ENCODE assay signal across 9 cellular contexts in genomic region chr11:2302844-2303626, GRCh38. TPM values are rescaled to one million over a fixed set of nuclear protein-coding genes. Genes with fewer than 3 reads are reported as not detected.
DNase-seq lines count a peak whose midpoint lies in the region; ATAC-seq and TF ChIP-seq lines count a peak whose summit lies in the region.
"Had no signal": no experiment of that assay in that cellular context is flagged by ENCODE, and none has a peak within 500 bp of the region (broad histone marks: within the 10 kb centered on the region; RNA-seq: fewer than 3 reads in every experiment).

No MANE protein-coding gene starts in this region.

- 33 to 35% methylated on average over 19 of the region's 19 CpGs for WGBS in lung, 2 donors
- WGBS in testis, 2 donors, result 64 to 68% methylated on average over 7 to 19 of the region's 19 CpGs

- POLR2A ChIA-PET in activated CD4-positive, alpha-beta T cell treated with anti-CD3 and anti-CD28 coated beads for 36 hours (lab: Charles Lee), result interaction anchor here (0.6 kb wide), 1 partner anchor 75 kb away, joined by 3 read pairs; no protein-coding TSS in a partner anchor

- H3K36me3 Mint-ChIP-seq in activated CD4-positive, alpha-beta T cell treated with anti-CD3 and anti-CD28 coated beads for 36 hours (ENCODE audit: low read depth), result no peaks in the 10 kb centered on the region
- no peaks in the 10 kb centered on the region for H3K36me3 Mint-ChIP-seq in activated naive CD8-positive, alpha-beta T cell treated with anti-CD3 and anti-CD28 coated beads for 36 hours

- peak overlapping the region; percentile 83 for H3K27ac Mint-ChIP-seq in activated CD4-positive, alpha-beta T cell treated with anti-CD3 and anti-CD28 coated beads for 36 hours
- H3K27ac Mint-ChIP-seq in activated naive CD8-positive, alpha-beta T cell treated with anti-CD3 and anti-CD28 coated beads for 36 hours, result peak overlapping the region; percentile 81

- H3K27me3 ChIP-seq in lung (ENCODE audit: control insufficient read depth, insufficient read depth) (no peaks in the 10 kb centered on the region), testis (no peaks in the 10 kb centered on the region)

- no peak overlapping the region for H3K4me3 ChIP-seq in lung
- H3K4me3 ChIP-seq in testis, result no peak overlapping the region
- H3K4me3 ChIP-seq: dorsolateral prefrontal cortex had no signal

- no peak for TF ChIP-seq POLR2A in testis (IDR thresholded peaks at IDR 0.05)

- H3K27ac ChIP-seq in lung (ENCODE audit: low read depth in 1 of 2, low read length in 1 of 2) (peak overlapping the region; percentile 49 to 91), testis (no peak overlapping the region)

- H3K4me3 Mint-ChIP-seq in activated CD4-positive, alpha-beta T cell treated with anti-CD3 and anti-CD28 coated beads for 36 hours, result peak overlapping the region; percentile 81
- peak overlapping the region; percentile 86 for H3K4me3 Mint-ChIP-seq in activated naive CD8-positive, alpha-beta T cell treated with anti-CD3 and anti-CD28 coated beads for 36 hours

- no peaks in the 10 kb centered on the region for H3K27me3 Mint-ChIP-seq in activated CD4-positive, alpha-beta T cell treated with anti-CD3 and anti-CD28 coated beads for 36 hours
- no peaks in the 10 kb centered on the region for H3K27me3 Mint-ChIP-seq in activated naive CD8-positive, alpha-beta T cell treated with anti-CD3 and anti-CD28 coated beads for 36 hours

- CTCF ChIA-PET in activated CD4-positive, alpha-beta T cell treated with anti-CD3 and anti-CD28 coated beads for 36 hours (lab: Charles Lee), result interaction anchor here (0.6 to 6.7 kb wide), 4 partner anchors 85 to 117 kb away, joined by 4 to 102 read pairs (median 4); no protein-coding TSS in a partner anchor

- H3K9me3 Mint-ChIP-seq in activated CD4-positive, alpha-beta T cell treated with anti-CD3 and anti-CD28 coated beads for 36 hours (ENCODE audit: low read depth), result no peaks in the 10 kb centered on the region
- no peaks in the 10 kb centered on the region for H3K9me3 Mint-ChIP-seq in activated naive CD8-positive, alpha-beta T cell treated with anti-CD3 and anti-CD28 coated beads for 36 hours

- peaks cover 11 to 28% of the 10 kb centered on the region in 2 donors for H3K4me1 ChIP-seq in lung (ENCODE audit: control insufficient read depth in 2 of 2, insufficient read depth in 2 of 2, low read length in 2 of 2)
- H3K4me1 ChIP-seq in testis, result peaks cover 49% of the 10 kb centered on the region

- no peak for TF ChIP-seq CTCF in lung (IDR thresholded peaks at IDR 0.05; ENCODE audit: control extremely low read depth, extremely low read depth)
- no peak for TF ChIP-seq CTCF in testis (IDR thresholded peaks at IDR 0.05)

- peak; percentile 27 for ATAC-seq in activated CD4-positive, alpha-beta T cell treated with anti-CD3 and anti-CD28 coated beads for 36 hours
- ATAC-seq in lung (ENCODE audit: insufficient read depth, low FRiP score), result no peak

- H3K4me1 Mint-ChIP-seq in activated CD4-positive, alpha-beta T cell treated with anti-CD3 and anti-CD28 coated beads for 36 hours, result peaks cover 55% of the 10 kb centered on the region
- peaks cover 50% of the 10 kb centered on the region for H3K4me1 Mint-ChIP-seq in activated naive CD8-positive, alpha-beta T cell treated with anti-CD3 and anti-CD28 coated beads for 36 hours

- no peaks in the 10 kb centered on the region for H3K9me3 ChIP-seq in lung (ENCODE audit: control insufficient read depth in 2 of 2, insufficient read depth in 1 of 2, low read length in 1 of 2)
- no peaks in the 10 kb centered on the region for H3K9me3 ChIP-seq in testis

- no peaks in the 10 kb centered on the region for H3K36me3 ChIP-seq in lung (ENCODE audit: control insufficient read depth in 2 of 2, insufficient read depth in 2 of 2, low read length in 2 of 2)
- H3K36me3 ChIP-seq in testis (ENCODE audit: low read depth, missing control alignments), result no peaks in the 10 kb centered on the region

- intact Hi-C loops in activated CD4-positive, alpha-beta T cell treated with anti-CD3 and anti-CD28 coated beads for 36 hours (cut with DNase I, micrococcal nuclease), result loop anchor here in 1 of 2 experiments (1.0 to 2.0 kb wide), 3 partner anchors 34 to 116 kb away; no protein-coding TSS in a partner anchor
- intact Hi-C loops in testis (cut with DNase I; ENCODE audit: low total_unique reads), result no loop called here

- peak; percentile 53 for DNase-seq in activated CD4-positive, alpha-beta T cell treated with anti-CD3 and anti-CD28 coated beads for 36 hours
- no peak for DNase-seq in activated CD4-positive, alpha-beta T cell treated with anti-CD3 and anti-CD28 coated beads for 4 hours
- no peak for DNase-seq in activated naive CD8-positive, alpha-beta T cell treated with anti-CD3 and anti-CD28 coated beads for 36 hours
- DNase-seq in lung (ENCODE audit: low spot score) (no peak), testis (peak; percentile 30), activated gamma-delta T cell treated with Interleukin-2 at 50 U/mL for 16 hours (no peak), COLO668 (lab: John Stamatoyannopoulos, UW; ENCODE audit: unreplicated experiment) (no peak)
- no peak for DNase-seq in effector CD4-positive, alpha-beta T cell

RNA-seq across cellular contexts. Expression of gene TSPAN32, which starts 1.2 kb away (rescaled TPM):
- 1 to 10 TPM; 6.0 to 7.6 TPM for total RNA-seq in activated CD4-positive, alpha-beta T cell treated with anti-CD3 and anti-CD28 coated beads for 36 hours
- total RNA-seq in activated naive CD8-positive, alpha-beta T cell treated with anti-CD3 and anti-CD28 coated beads for 36 hours, result 1 to 10 TPM; 5.4 to 5.5 TPM
- total RNA-seq in lung, result 1 to 10 TPM; 7.4 to 7.6 TPM
- polyA plus RNA-seq in lung, result 1 to 10 TPM; 6.1 to 6.8 TPM
- total RNA-seq in testis, result 1 to 10 TPM; 1.0 to 1.1 TPM
- 1.5 TPM for polyA plus RNA-seq in testis (ENCODE audit: insufficient read depth, low read depth, low replicate concordance)

RNA-seq across cellular contexts. Expression of gene C11orf21, which starts 1.3 kb away (rescaled TPM):
- 1 to 10 TPM; 6.7 to 8.3 TPM for total RNA-seq in activated CD4-positive, alpha-beta T cell treated with anti-CD3 and anti-CD28 coated beads for 36 hours
- total RNA-seq in activated naive CD8-positive, alpha-beta T cell treated with anti-CD3 and anti-CD28 coated beads for 36 hours, result 1 to 10 TPM; 2.5 to 2.6 TPM
- total RNA-seq in lung (1 to 10 TPM; 3.4 to 5.2 TPM), testis (under 1 TPM; 0.12 to 0.47 TPM)
- polyA plus RNA-seq in lung (1 to 10 TPM; 4.3 to 6.0 TPM), testis (ENCODE audit: insufficient read depth, low read depth, low replicate concordance) (0.88 TPM)

RNA-seq across cellular contexts. Expression of gene ASCL2, which starts 32.6 kb away (rescaled TPM):
- 1 to 10 TPM; 2.0 to 2.7 TPM for total RNA-seq in activated CD4-positive, alpha-beta T cell treated with anti-CD3 and anti-CD28 coated beads for 36 hours
- total RNA-seq in activated naive CD8-positive, alpha-beta T cell treated with anti-CD3 and anti-CD28 coated beads for 36 hours, result 1 to 10 TPM; 2.5 to 2.9 TPM
- total RNA-seq in lung (1 to 10 TPM in 1 of 2 donors, not detected in 1; 2.4 TPM), testis (1 to 10 TPM; 4.8 to 5.8 TPM)
- polyA plus RNA-seq in lung (1 to 10 TPM in 1 of 2 donors, under 1 TPM in 1; 0.94 to 2.2 TPM), testis (ENCODE audit: insufficient read depth, low read depth, low replicate concordance) (1.3 TPM)

Comparison
In these comparisons a context has a peak if more than half of its experiments do, and no peak if none do; other contexts are left out.
1. DNase-seq: peak in activated CD4-positive, alpha-beta T cell treated with anti-CD3 and anti-CD28 coated beads for 36 hours (single experiment) and testis (single experiment); none in activated CD4-positive, alpha-beta T cell treated with anti-CD3 and anti-CD28 coated beads for 4 hours (0 of 2), activated naive CD8-positive, alpha-beta T cell treated with anti-CD3 and anti-CD28 coated beads for 36 hours (single experiment), lung (single experiment), effector CD4-positive, alpha-beta T cell (single experiment), activated gamma-delta T cell treated with Interleukin-2 at 50 U/mL for 16 hours (single experiment) and COLO668 (single experiment).
2. H3K27ac ChIP-seq: peak in lung (2 of 2); none in testis (0 of 2).